26 cellular contexts compared by ENCODE assay signal in genomic region chr16:50910698-50911025, GRCh38.
"Had no signal": no experiment of that assay in that cellular context is flagged by ENCODE, and none has a peak within 500 bp of the region (broad histone marks: within the 10 kb centered on the region; RNA-seq: fewer than 3 reads in every experiment).

No MANE protein-coding gene starts in this region.

- DNase-seq: activated CD4-positive, alpha-beta T cell treated with anti-CD3 and anti-CD28 coated beads for 48 hours; activated CD4-positive, alpha-beta T cell treated with anti-CD3 and anti-CD28 coated beads, Interleukin-2, amount 50 U/mL, for 48 hours; activated CD8-positive, alpha-beta memory T cell treated with anti-CD3 and anti-CD28 coated beads, Interleukin-2, amount 50 U/mL, for 48 hours; activated gamma-delta T cell treated with Interleukin-2 at 50 U/mL for 16 hours; activated naive CD4-positive, alpha-beta T cell treated with anti-CD3 and anti-CD28 coated beads, Interleukin-2, amount 50 U/mL, for 16 hours; activated T-cell treated with anti-CD3 and anti-CD28 coated beads, Interleukin-2, amount 50 U/mL, for 24 hours; amniotic stem cell; brain microvascular endothelial cell; effector memory CD4-positive, alpha-beta T cell; mammary epithelial cell; midbrain; naive thymus-derived CD4-positive, alpha-beta T cell; occipital lobe; right cardiac atrium; stimulated activated CD4-positive, alpha-beta T cell treated with anti-CD3 and anti-CD28 coated beads, Interleukin-4, amount 100 ng/mL, for 1 hour; T-helper 9 cell; uterus had no signal

- H3K27ac ChIP-seq: brain microvascular endothelial cell, coronary artery, parathyroid adenoma, thoracic aorta, uterus, VCaP had no signal

- H3K9ac ChIP-seq: parathyroid adenoma had no signal

- H3K27me3 ChIP-seq: brain microvascular endothelial cell, uterus had no signal

- H3K9me3 ChIP-seq: thoracic aorta, uterus had no signal

- H3K79me2 ChIP-seq: parathyroid adenoma had no signal

- H3K36me3 ChIP-seq: brain microvascular endothelial cell, thoracic aorta, uterus had no signal

- ATAC-seq: activated CD4-positive, CD25-positive, alpha-beta regulatory T cell treated with anti-CD3 and anti-CD28 coated beads, Interleukin-2, amount 50 U/mL, for 24 hours; naive thymus-derived CD4-positive, alpha-beta T cell; right cardiac atrium had no signal

- H3K4me3 ChIP-seq: coronary artery, thoracic aorta, uterus had no signal

- H3K4me1 ChIP-seq: uterus had no signal

- FAIRE-seq: astrocyte, frontal cortex, islet of Langerhans, TTC549 had no signal
